In the genomic region with DNA sequence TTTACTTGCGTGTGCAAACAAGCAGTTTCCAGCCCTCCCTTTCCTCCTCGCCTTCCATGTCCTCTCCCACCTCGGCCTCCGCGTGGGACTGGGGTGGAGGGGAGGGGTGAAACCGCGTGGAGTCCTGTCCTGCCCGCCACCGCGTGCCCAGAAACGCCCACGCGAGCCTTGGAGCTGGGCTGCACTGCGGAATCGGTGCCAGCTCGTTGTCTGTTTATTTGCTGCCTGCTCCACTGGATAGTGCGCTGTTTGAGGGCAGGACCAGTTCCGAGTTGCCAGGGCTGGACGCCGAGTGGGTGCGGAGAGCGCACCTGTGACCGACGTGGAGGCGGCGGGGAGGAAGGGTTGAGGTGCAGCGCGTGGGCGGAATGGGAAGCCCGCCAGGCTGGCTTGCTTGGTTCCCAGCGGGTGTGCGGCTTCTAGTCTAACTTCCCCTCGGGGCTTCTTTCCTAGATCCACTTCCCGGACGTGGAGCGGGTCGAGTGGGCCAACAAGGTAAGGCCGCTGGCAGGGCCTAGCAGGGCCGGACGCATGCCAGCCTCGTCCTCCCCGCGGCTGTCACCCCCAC, we compare ENCODE assay signal across 19 cellular contexts. TPM values are rescaled to one million over a fixed set of nuclear protein-coding genes. Genes with fewer than 3 reads are reported as not detected.
"Had no signal": no experiment of that assay in that cellular context is flagged by ENCODE, and none has a peak within 500 bp of the region (broad histone marks: within the 10 kb centered on the region; RNA-seq: fewer than 3 reads in every experiment).

No MANE protein-coding gene starts in this region.

- H3K27ac ChIP-seq: ascending aorta, breast epithelium, hepatocyte, prostate gland, right atrium auricular region, SK-N-MC had no signal

- H3K27me3 ChIP-seq: ascending aorta, breast epithelium, hepatocyte, right atrium auricular region had no signal

- H2AFZ ChIP-seq: hepatocyte had no signal

- H3K36me3 ChIP-seq: ascending aorta, breast epithelium, prostate gland, right atrium auricular region had no signal

- H3K4me1 ChIP-seq: ascending aorta, breast epithelium, prostate gland, right atrium auricular region had no signal

- DNase-seq: activated B cell treated with CpG ODN at 0.5 μM for 24 hours; activated CD4-positive, alpha-beta memory T cell treated with anti-CD3 and anti-CD28 coated beads, Interleukin-2, amount 10 ng/mL, durations not matched to agents 7 days and 5 days; activated CD4-positive, alpha-beta T cell treated with anti-CD3 and anti-CD28 coated beads for 48 hours; activated CD8-positive, alpha-beta memory T cell treated with anti-CD3 and anti-CD28 coated beads, Interleukin-2, amount 10 ng/mL, durations not matched to agents 7 days and 5 days; activated naive CD4-positive, alpha-beta T cell treated with anti-CD3 and anti-CD28 coated beads, Interleukin-2, amount 50 U/mL, for 16 hours; activated T-cell treated with anti-CD3 and anti-CD28 coated beads, Interleukin-2, amount 50 U/mL, for 1 hour; effector memory CD8-positive, alpha-beta T cell; nephron progenitor cell; stimulated activated CD4-positive, alpha-beta T cell treated with anti-CD3 and anti-CD28 coated beads, Interleukin-2, amount 100 ng/mL, for 48 hours had no signal

- H3K4me3 ChIP-seq: ascending aorta, breast epithelium, hepatocyte, lung, prostate gland, right atrium auricular region, SK-N-MC had no signal

- FAIRE-seq: islet of Langerhans, TTC549 had no signal

- H3K4me2 ChIP-seq: hepatocyte had no signal

- H3K9me3 ChIP-seq: ascending aorta, breast epithelium, prostate gland, right atrium auricular region had no signal

RNA-seq across cellular contexts. Expression of gene ESYT3, which starts 17.3 kb away (rescaled TPM):
- total RNA-seq: activated B cell treated with CpG ODN at 0.5 μM for 24 hours, ascending aorta, dermis blood vessel endothelial cell had no signal
